In genomic region chr22:39524753-39525657, GRCh38 we compare ENCODE assay signal across 9 cellular contexts. TPM values are rescaled to one million over a fixed set of nuclear protein-coding genes. Genes with fewer than 3 reads are reported as not detected.
DNase-seq lines count a peak whose midpoint lies in the region; ATAC-seq and TF ChIP-seq lines count a peak whose summit lies in the region.
"Had no signal": no experiment of that assay in that cellular context is flagged by ENCODE, and none has a peak within 500 bp of the region (broad histone marks: within the 10 kb centered on the region; RNA-seq: fewer than 3 reads in every experiment).

No MANE protein-coding gene starts in this region.

- peak overlapping the region; percentile 18; the same call in 1 of the 2 replicates for H3K4me2 ChIP-seq in OCI-LY1 (ENCODE audit: low read length)

- H3K9me2 ChIP-seq in OCI-LY1 (ENCODE audit: low read depth, low read length) = no peaks in the 10 kb centered on the region

- peaks cover 33% of the 10 kb centered on the region for H3K36me3 Mint-ChIP-seq in chondrocyte (ENCODE audit: low read depth)

- TF ChIP-seq CTCF in OCI-LY1 (IDR thresholded peaks at IDR 0.05; ENCODE audit: low read length) (no peak), chondrocyte (IDR thresholded peaks at IDR 0.05) (no peak)

- no peaks in the 10 kb centered on the region for H4K20me1 ChIP-seq in OCI-LY1 (ENCODE audit: insufficient read depth, low read length)

- DNase-seq in NCI-H82 (lab: John Stamatoyannopoulos, UW) (peak; percentile 39), NCI-H82 treated with DMSO at 0.1 percent for 48 hours (lab: John Stamatoyannopoulos, UW; ENCODE audit: unreplicated experiment) (no peak), chondrocyte (ENCODE audit: low spot score) (no peak), NOMO-1 treated with DMSO at 0.1 percent for 48 hours (lab: John Stamatoyannopoulos, UW; ENCODE audit: unreplicated experiment) (no peak)
- no peak for DNase-seq in stimulated activated naive CD4-positive, alpha-beta T cell (lab: John Stamatoyannopoulos, UW)
- DNase-seq: activated CD4-positive, CD25-positive, alpha-beta regulatory T cell had no signal

- H3K79me2 ChIP-seq in OCI-LY1 (ENCODE audit: insufficient read depth, low read length) = peaks cover 14% of the 10 kb centered on the region

- H3K36me3 ChIP-seq in OCI-LY1 (ENCODE audit: insufficient read depth, low read length) = peaks cover 67% of the 10 kb centered on the region
- peaks cover 37 to 42% (median 42%) of the 10 kb centered on the region in 3 donors for H3K36me3 ChIP-seq in skeletal muscle tissue (ENCODE audit: control insufficient read depth in 3 of 3, insufficient read depth in 3 of 3, low read length in 3 of 3)

- H2AFZ ChIP-seq in OCI-LY1 (ENCODE audit: low read length) = no peak overlapping the region

- H3K4me1 Mint-ChIP-seq in chondrocyte (ENCODE audit: low read depth) = peaks cover 55% of the 10 kb centered on the region

- H3K4me3 ChIP-seq in OCI-LY1 (ENCODE audit: low read depth, low read length, poor library complexity, severe bottlenecking) (peak overlapping the region; percentile 5), skeletal muscle tissue (ENCODE audit: low read length in 3 of 3) (no peak overlapping the region)

- H3K4me1 ChIP-seq in OCI-LY1 (ENCODE audit: insufficient read depth, low read length, severe bottlenecking) = peaks cover 65% of the 10 kb centered on the region
- peaks cover 68 to 78% (median 72%) of the 10 kb centered on the region in 3 donors for H3K4me1 ChIP-seq in skeletal muscle tissue (ENCODE audit: control insufficient read depth in 3 of 3, insufficient read depth in 3 of 3, low read length in 3 of 3)

- H3K27me3 Mint-ChIP-seq in chondrocyte (ENCODE audit: low read depth) = no peaks in the 10 kb centered on the region

- peaks cover 28% of the 10 kb centered on the region for H3F3A ChIP-seq in OCI-LY1 (ENCODE audit: insufficient read depth, low read length)

- H3K9ac ChIP-seq in OCI-LY1 (ENCODE audit: low read length) = no peak overlapping the region
- peak overlapping the region in 1 of 3 donors; percentile 28 for H3K9ac ChIP-seq in skeletal muscle tissue (ENCODE audit: low read depth in 1 of 3, low read length in 3 of 3)

- peak overlapping the region; percentile 18 for H3K4me3 Mint-ChIP-seq in chondrocyte (ENCODE audit: unreplicated experiment)

- H3K9me3 Mint-ChIP-seq in chondrocyte (ENCODE audit: low read depth) = no peaks in the 10 kb centered on the region

- no peaks in the 10 kb centered on the region for H3K27me3 ChIP-seq in OCI-LY1 (ENCODE audit: insufficient read depth, low read length)
- no peaks in the 10 kb centered on the region for H3K27me3 ChIP-seq in skeletal muscle tissue (ENCODE audit: control insufficient read depth in 3 of 3, insufficient read depth in 3 of 3, low read length in 3 of 3)

- peak overlapping the region; percentile 53 for H3K27ac Mint-ChIP-seq in chondrocyte (ENCODE audit: unreplicated experiment)

- H3K27ac ChIP-seq in OCI-LY1 (ENCODE audit: low read depth, low read length, poor library complexity, severe bottlenecking) (peak overlapping the region; percentile 98), skeletal muscle tissue (ENCODE audit: low read depth, low read length) (peak overlapping the region; percentile 23)

- H3K9me3 ChIP-seq in OCI-LY1 (ENCODE audit: low read length) = no peaks in the 10 kb centered on the region
- no peaks in the 10 kb centered on the region for H3K9me3 ChIP-seq in skeletal muscle tissue (ENCODE audit: control insufficient read depth in 3 of 3, low read length in 3 of 3)

- no peak for ATAC-seq in HG03442 (IDR thresholded peaks at IDR 0.05; ENCODE audit: unreplicated experiment)

RNA-seq across cellular contexts. Expression of gene ATF4, which starts 4.6 kb away (rescaled TPM):
- total RNA-seq in chondrocyte (128 to 541 TPM (median 513 TPM) in 3 replicates), skeletal muscle tissue (136 TPM)

RNA-seq across cellular contexts. Expression of gene RPS19BP1, which starts 7.5 kb away (rescaled TPM):
- total RNA-seq in chondrocyte = 44.1 to 52.3 TPM (median 47.9 TPM) in 3 replicates
- total RNA-seq in skeletal muscle tissue = 27.7 TPM

RNA-seq across cellular contexts. Expression of gene MIEF1, which starts 22.9 kb away (rescaled TPM):
- total RNA-seq in chondrocyte (22.7 to 24.0 TPM (median 23.0 TPM) in 3 replicates), skeletal muscle tissue (10.4 TPM)

RNA-seq across cellular contexts. Expression of gene CACNA1I, which starts 45.5 kb away (rescaled TPM):
- 0.02 to 0.08 TPM (median 0.05 TPM) in 3 replicates for total RNA-seq in chondrocyte
- not detected for total RNA-seq in skeletal muscle tissue
